In genomic region chr10:131311661-131312260, GRCh38 we compare ENCODE assay signal across 9 cellular contexts. TPM values are rescaled to one million over a fixed set of nuclear protein-coding genes. Genes with fewer than 3 reads are reported as not detected.
DNase-seq lines count a peak whose midpoint lies in the region; ATAC-seq lines count a peak whose summit lies in the region.
"Had no signal": no experiment of that assay in that cellular context is flagged by ENCODE, and none has a peak within 500 bp of the region (broad histone marks: within the 10 kb centered on the region; RNA-seq: fewer than 3 reads in every experiment).

TSS of gene TCERG1L (minus strand) at chr10:131311721. CDS start at chr10:131311635, 86 bp downstream.

- H3K9me3 ChIP-seq in trophoblast cell (ENCODE audit: insufficient read depth, low read depth, low read length): no peaks in the 10 kb centered on the region

- peak within 1 kb of the TSS; percentile 82 for H3K4me3 ChIP-seq in trophoblast cell (ENCODE audit: low read depth, low read length)

- no peak within 1 kb of the TSS for H3K23ac ChIP-seq in trophoblast cell (ENCODE audit: low read length)

- peak within 1 kb of the TSS; percentile 73 for H3K14ac ChIP-seq in trophoblast cell (ENCODE audit: low read length)

- no CpG with 5 or more reads among the region's 89 CpGs for WGBS in trophoblast cell (ENCODE audit: extremely low coverage, insufficient coverage, insufficient read length)

- peak within 1 kb of the TSS; percentile 64 for H2BK5ac ChIP-seq in trophoblast cell (ENCODE audit: low read depth, low read length, poor library complexity)

- peak within 1 kb of the TSS; percentile 72 for H4K8ac ChIP-seq in trophoblast cell (ENCODE audit: low read depth, low read length)

- H2BK12ac ChIP-seq in trophoblast cell (ENCODE audit: low read length): peak within 1 kb of the TSS; percentile 25

- peak within 1 kb of the TSS; percentile 70 for H3K18ac ChIP-seq in trophoblast cell (ENCODE audit: low read length)

- H4K91ac ChIP-seq in trophoblast cell (ENCODE audit: low read depth, low read length): peak within 1 kb of the TSS; percentile 79

- H4K12ac ChIP-seq in trophoblast cell (ENCODE audit: low read depth, low read length): peak within 1 kb of the TSS; percentile 59

- DNase-seq in DMS 273 (lab: John Stamatoyannopoulos, UW; ENCODE audit: unreplicated experiment) (peak; percentile 33), DMS 273 treated with DMSO at 0.1 percent for 48 hours (lab: John Stamatoyannopoulos, UW) (no peak), NCI-H2196 (lab: John Stamatoyannopoulos, UW; ENCODE audit: unreplicated experiment) (peak; percentile 50), trophoblast cell (peak in 1 of 2 donors; percentile 41), T-helper 9 cell (no peak), GM19240 (ENCODE audit: insufficient read length, low spot score) (no peak)
- DNase-seq: stimulated activated naive CD4-positive, alpha-beta T cell had no signal

- no peak within 1 kb of the TSS for H2AK5ac ChIP-seq in trophoblast cell (ENCODE audit: low read length)

- H3K79me1 ChIP-seq in trophoblast cell (ENCODE audit: low read length): peaks cover 11% of the 10 kb centered on the region

- peak within 1 kb of the TSS; percentile 93 for H3K4me2 ChIP-seq in trophoblast cell (ENCODE audit: low read length)

- peak within 1 kb of the TSS; percentile 54 for H3K9ac ChIP-seq in trophoblast cell (ENCODE audit: low read length)

- H2AFZ ChIP-seq in trophoblast cell (ENCODE audit: insufficient read depth, low read length, poor library complexity): peak within 1 kb of the TSS; percentile 95

- H3K36me3 ChIP-seq in trophoblast cell (ENCODE audit: control insufficient read depth in 1 of 2, insufficient read depth in 2 of 2, low read length in 2 of 2): no peaks in the 10 kb centered on the region

- H2BK120ac ChIP-seq in trophoblast cell (ENCODE audit: insufficient read depth, low read length, poor library complexity): peak within 1 kb of the TSS; percentile 78

- peaks cover 3% of the 10 kb centered on the region for H3K79me2 ChIP-seq in trophoblast cell (ENCODE audit: control insufficient read depth, insufficient read depth, low read length, poor library complexity)

- peak within 1 kb of the TSS; percentile 64 for H3K27ac ChIP-seq in trophoblast cell (ENCODE audit: low read depth, low read length)

- ATAC-seq in esophagus mucosa: peak; percentile 74
- no peak for ATAC-seq in HG02852 (IDR thresholded peaks at IDR 0.05; ENCODE audit: unreplicated experiment)

- H3K4ac ChIP-seq in trophoblast cell (ENCODE audit: low read depth, low read length): peak within 1 kb of the TSS; percentile 44

- H3K4me1 ChIP-seq in trophoblast cell (ENCODE audit: control insufficient read depth in 1 of 2, insufficient read depth in 2 of 2, low read length in 2 of 2): peaks cover 3 to 16% of the 10 kb centered on the region in 2 experiments

- H3K27me3 ChIP-seq in trophoblast cell (ENCODE audit: insufficient read depth, low read length): no peaks in the 10 kb centered on the region

RNA-seq across cellular contexts. Expression of gene TCERG1L, which starts in this region (rescaled TPM):
- total RNA-seq in esophagus mucosa: 0.88 TPM
- polyA plus RNA-seq in trophoblast cell (2013): 6.7 and 7.8 TPM in 2 replicates

Comparison
In these comparisons a context has a peak if more than half of its experiments do, and no peak if none do; other contexts are left out.
1. DNase-seq: peak in DMS 273 (single experiment) and NCI-H2196 (single experiment); none in DMS 273 treated with DMSO at 0.1 percent for 48 hours (single experiment), T-helper 9 cell (single experiment) and GM19240 (single experiment).
2. Peak in ATAC-seq in esophagus mucosa; RNA of the gene not detected or under 1 TPM.